Comparison of ENCODE assay signal across 1 cellular context in the genomic region with DNA sequence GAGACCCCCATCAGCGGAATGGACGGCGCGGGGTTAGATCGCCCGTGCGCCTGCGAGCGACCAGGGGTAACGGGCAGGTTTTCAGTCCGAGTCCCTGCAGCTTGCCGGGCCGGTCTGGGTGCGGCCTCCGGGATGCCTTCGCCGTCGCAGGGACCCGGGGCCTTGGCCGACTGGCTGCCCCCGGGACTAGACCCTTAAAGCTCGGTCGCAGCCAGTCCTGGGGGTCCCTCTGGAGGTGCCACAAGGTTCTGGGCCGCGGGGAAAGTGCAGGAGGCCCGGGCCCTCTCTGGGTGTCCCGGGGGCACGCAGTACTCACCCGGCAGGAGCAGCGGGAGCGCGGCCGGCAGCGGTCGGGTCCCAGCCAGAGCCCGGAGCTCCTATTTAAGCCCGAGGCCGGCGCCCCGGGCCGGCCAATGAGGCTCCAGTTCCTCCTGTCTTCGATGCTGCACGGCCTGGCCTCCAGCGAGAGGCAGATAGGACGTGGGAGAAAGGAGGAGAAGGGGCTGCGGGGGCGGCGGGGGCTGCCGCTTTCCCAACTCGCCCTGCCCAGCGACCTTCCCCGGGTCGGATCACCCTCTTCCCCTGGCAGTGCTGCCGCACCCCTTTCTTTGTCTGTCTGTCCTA.
A peak's percentile ranks its signal among the peaks of the same experiment; 100 is the strongest.
TF ChIP-seq lines count a peak whose summit lies in the region.

A gene (minus strand): TSS at position 356 of the 624 bp plus-strand sequence.

TF ChIP-seq in H1, 55 proteins besides CTCF, POLR2A, EP300 and RAD21 (continued from another document):
- TF ChIP-seq BRCA1 (IDR thresholded peaks at IDR 0.05; ENCODE audit: low read depth, low read length): no peak
- peak; percentile 43; the same call in 1 of the 2 replicates for TF ChIP-seq EGR1 (IDR thresholded peaks at IDR 0.05; ENCODE audit: borderline replicate concordance, low read depth, low read length)
- no peak for TF ChIP-seq SP4 (IDR thresholded peaks at IDR 0.05; ENCODE audit: low read length)
- TF ChIP-seq HDAC6 (IDR thresholded peaks at IDR 0.05; ENCODE audit: low read depth, low read length): no peak
- peak; percentile 76 for TF ChIP-seq EZH2 (IDR thresholded peaks at IDR 0.05; ENCODE audit: low read depth, low read length, severe bottlenecking)
TF ChIP-seq in H1: peak in this region for 5.
